ENCODE assay signal across 17 cellular contexts in the genomic region with DNA sequence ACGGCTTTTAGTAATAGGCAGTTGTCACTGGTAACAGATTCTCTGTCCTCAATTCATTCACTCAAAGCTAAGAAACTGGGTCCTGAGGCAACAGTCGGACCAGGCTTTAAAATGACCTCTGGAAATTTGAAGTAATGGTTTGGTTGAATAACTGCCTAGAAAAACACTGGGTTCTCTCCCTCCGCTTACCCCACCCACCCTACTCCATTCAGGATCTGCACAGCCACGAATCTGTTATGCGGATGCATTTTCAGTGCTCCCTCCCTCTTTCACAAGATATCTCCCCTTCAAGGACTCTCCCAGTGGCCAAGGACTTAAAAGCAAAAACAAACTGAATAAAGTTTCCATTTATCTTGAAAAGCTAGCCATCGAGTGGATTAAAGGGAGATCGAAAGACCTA.
"Had no signal": no experiment of that assay in that cellular context is flagged by ENCODE, and none has a peak within 500 bp of the region (broad histone marks: within the 10 kb centered on the region; RNA-seq: fewer than 3 reads in every experiment).

No MANE protein-coding gene starts in this region.

- DNase-seq: colonic mucosa; effector CD4-positive, alpha-beta T cell; endodermal cell; foreskin keratinocyte; mucosa of descending colon; naive thymus-derived CD8-positive, alpha-beta T cell; psoas muscle; retina; stimulated activated CD4-positive, alpha-beta T cell treated with anti-CD3 and anti-CD28 coated beads, Interleukin-2, amount 100 ng/mL, for 24 hours; stimulated activated CD4-positive, alpha-beta T cell treated with anti-CD3 and anti-CD28 coated beads, Interleukin-4, amount 100 ng/mL, for 4 hours; stimulated activated naive CD4-positive, alpha-beta T cell; stomach; substantia nigra; upper lobe of left lung; uterus had no signal

- H3K9ac ChIP-seq: parathyroid adenoma had no signal

- H3K27ac ChIP-seq: colonic mucosa, foreskin keratinocyte, parathyroid adenoma, psoas muscle, stomach, thoracic aorta, upper lobe of left lung, uterus had no signal

- H3K4me1 ChIP-seq: colonic mucosa, parathyroid adenoma, psoas muscle, uterus had no signal

- H3K9me3 Mint-ChIP-seq: naive thymus-derived CD8-positive, alpha-beta T cell had no signal

- H3K36me3 ChIP-seq: colonic mucosa, stomach, thoracic aorta, upper lobe of left lung, uterus had no signal

- ATAC-seq: foreskin keratinocyte; mucosa of descending colon; naive thymus-derived CD8-positive, alpha-beta T cell; psoas muscle had no signal

- H3K36me3 Mint-ChIP-seq: naive thymus-derived CD8-positive, alpha-beta T cell had no signal

- H3K27me3 ChIP-seq: colonic mucosa, foreskin keratinocyte, stomach, upper lobe of left lung, uterus had no signal

- H3K4me3 ChIP-seq: colonic mucosa, mucosa of descending colon, psoas muscle, stomach, thoracic aorta, upper lobe of left lung, uterus had no signal

- H3K9me3 ChIP-seq: colonic mucosa, mucosa of descending colon, psoas muscle, stomach, thoracic aorta, upper lobe of left lung, uterus had no signal

- H3K4me3 Mint-ChIP-seq: endodermal cell; naive thymus-derived CD8-positive, alpha-beta T cell had no signal

- H3K27ac Mint-ChIP-seq: endodermal cell had no signal
